2 cellular contexts compared by ENCODE assay signal in the genomic region with DNA sequence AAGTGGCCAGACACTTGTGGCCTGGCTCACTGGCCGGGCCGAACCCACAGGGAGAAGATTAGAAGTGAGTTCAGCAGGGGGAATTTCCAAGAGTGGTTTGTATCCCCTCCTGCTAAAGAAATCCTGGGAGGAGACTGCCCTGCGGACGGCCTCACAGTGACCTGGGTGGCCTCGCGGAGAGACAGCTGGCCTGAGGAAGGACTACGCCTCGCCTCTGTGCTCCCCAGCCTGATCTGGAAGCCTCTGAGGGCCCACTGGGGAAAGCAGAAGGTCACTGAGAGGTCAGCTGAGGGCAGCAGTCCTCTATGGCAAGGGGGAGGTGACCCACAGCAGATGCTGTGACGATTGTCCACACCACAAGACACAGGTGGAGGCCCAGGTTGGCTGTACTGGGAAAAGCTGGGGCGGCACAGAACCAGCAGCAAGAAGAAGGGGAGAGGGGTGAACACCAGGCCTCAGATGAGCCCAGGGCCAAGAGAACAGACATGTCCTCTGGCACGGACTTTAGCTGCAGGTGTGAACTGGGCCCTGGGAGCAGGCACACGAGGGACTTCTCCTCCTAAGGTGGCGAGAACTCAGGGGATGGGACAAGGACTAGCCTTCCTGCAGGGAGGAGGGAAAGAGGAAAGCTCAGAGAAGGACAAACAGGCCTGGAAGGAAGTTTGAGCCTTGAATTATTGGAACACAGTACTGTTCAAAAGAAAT.
TF ChIP-seq lines count a peak whose summit lies in the region.

No MANE protein-coding gene starts in this region.

TF ChIP-seq in HepG2, 621 proteins besides CTCF, POLR2A, EP300 and RAD21 (continued from another document and continues in another):
- TF ChIP-seq ZNF687 (CRISPR knock-in tag; IDR thresholded peaks at IDR 0.05) (peak; percentile 59), ZNF263 (CRISPR knock-in tag; IDR thresholded peaks at IDR 0.05) (peak; percentile 65; the same call in 1 of the 2 replicates), NFKB2 (CRISPR knock-in tag; IDR thresholded peaks at IDR 0.05; ENCODE audit: borderline replicate concordance) (no peak), RXRB (CRISPR knock-in tag; IDR thresholded peaks at IDR 0.05; ENCODE audit: borderline replicate concordance) (peak; percentile 22; the same call in 1 of the 2 replicates), TAF15 (IDR thresholded peaks at IDR 0.05; ENCODE audit: low read depth, low read length, poor library complexity, severe bottlenecking) (no peak), THRA (CRISPR knock-in tag; IDR thresholded peaks at IDR 0.05; ENCODE audit: borderline replicate concordance) (peak; percentile 69; the same call in 1 of the 2 replicates), PBX3 (CRISPR knock-in tag; IDR thresholded peaks at IDR 0.05; ENCODE audit: borderline replicate concordance) (no peak), RARA (CRISPR knock-in tag; IDR thresholded peaks at IDR 0.05) (peak; percentile 75), MED8 (CRISPR knock-in tag; IDR thresholded peaks at IDR 0.05; ENCODE audit: insufficient replicate concordance) (no peak)
- TF ChIP-seq, protein P1, sequence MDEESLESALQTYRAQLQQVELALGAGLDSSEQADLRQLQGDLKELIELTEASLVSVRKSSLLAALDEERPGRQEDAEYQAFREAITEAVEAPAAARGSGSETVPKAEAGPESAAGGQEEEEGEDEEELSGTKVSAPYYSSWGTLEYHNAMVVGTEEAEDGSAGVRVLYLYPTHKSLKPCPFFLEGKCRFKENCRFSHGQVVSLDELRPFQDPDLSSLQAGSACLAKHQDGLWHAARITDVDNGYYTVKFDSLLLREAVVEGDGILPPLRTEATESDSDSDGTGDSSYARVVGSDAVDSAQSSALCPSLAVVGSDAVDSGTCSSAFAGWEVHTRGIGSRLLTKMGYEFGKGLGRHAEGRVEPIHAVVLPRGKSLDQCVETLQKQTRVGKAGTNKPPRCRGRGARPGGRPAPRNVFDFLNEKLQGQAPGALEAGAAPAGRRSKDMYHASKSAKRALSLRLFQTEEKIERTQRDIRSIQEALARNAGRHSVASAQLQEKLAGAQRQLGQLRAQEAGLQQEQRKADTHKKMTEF (CRISPR knock-in tag; IDR thresholded peaks at IDR 0.05), result no peak
- TF ChIP-seq, protein P2, sequence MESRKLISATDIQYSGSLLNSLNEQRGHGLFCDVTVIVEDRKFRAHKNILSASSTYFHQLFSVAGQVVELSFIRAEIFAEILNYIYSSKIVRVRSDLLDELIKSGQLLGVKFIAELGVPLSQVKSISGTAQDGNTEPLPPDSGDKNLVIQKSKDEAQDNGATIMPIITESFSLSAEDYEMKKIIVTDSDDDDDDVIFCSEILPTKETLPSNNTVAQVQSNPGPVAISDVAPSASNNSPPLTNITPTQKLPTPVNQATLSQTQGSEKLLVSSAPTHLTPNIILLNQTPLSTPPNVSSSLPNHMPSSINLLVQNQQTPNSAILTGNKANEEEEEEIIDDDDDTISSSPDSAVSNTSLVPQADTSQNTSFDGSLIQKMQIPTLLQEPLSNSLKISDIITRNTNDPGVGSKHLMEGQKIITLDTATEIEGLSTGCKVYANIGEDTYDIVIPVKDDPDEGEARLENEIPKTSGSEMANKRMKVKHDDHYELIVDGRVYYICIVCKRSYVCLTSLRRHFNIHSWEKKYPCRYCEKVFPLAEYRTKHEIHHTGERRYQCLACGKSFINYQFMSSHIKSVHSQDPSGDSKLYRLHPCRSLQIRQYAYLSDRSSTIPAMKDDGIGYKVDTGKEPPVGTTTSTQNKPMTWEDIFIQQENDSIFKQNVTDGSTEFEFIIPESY (CRISPR knock-in tag; IDR thresholded peaks at IDR 0.05), result peak; percentile 52; the same call in 1 of the 2 replicates

TF ChIP-seq in GM12891, 5 proteins besides CTCF, POLR2A, EP300 and RAD21 (continued from another document):
- TF ChIP-seq POU2F2 (IDR thresholded peaks at IDR 0.05; ENCODE audit: low read depth, low read length), result no peak
TF ChIP-seq in GM12891: peak in this region for 0.
